12 cellular contexts compared by ENCODE assay signal in the genomic region with DNA sequence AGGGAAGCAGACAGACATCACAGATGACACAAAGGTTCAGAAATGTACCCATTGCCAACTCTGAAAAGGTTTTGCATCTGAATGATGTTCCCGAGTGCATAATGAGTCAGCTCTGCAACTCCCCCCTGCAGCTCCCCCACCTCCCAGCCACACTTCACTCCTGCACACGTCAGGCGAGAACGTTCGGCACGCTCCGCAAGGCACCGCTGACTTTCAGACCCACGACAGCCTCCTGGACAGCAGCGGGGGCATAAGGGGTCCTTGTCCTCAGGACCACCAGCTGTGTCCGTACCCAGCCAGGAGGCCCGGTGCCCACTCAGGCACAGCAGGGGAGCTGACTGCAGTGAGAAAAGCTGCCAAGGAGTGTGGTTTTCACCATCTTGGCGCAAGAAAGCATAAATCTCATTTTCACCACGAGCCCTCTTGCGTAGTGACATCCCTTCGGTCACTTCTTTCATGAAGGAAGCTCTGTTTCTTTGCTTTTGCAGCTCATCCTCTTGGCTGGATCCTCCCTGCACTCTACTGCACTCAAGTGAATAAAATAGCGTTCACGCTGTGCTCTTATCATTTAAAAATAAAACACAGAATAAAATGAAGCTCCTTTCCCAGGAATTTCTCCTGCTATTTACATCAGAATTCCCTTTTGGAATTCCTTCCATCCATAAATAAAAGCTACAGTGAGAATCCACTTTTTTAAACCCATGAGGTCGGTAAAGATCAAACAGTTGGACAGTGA. TPM values are rescaled to one million over a fixed set of nuclear protein-coding genes. Genes with fewer than 3 reads are reported as not detected.
DNase-seq lines count a peak whose midpoint lies in the region; ATAC-seq and TF ChIP-seq lines count a peak whose summit lies in the region.
"Had no signal": no experiment of that assay in that cellular context is flagged by ENCODE, and none has a peak within 500 bp of the region (broad histone marks: within the 10 kb centered on the region; RNA-seq: fewer than 3 reads in every experiment).

No MANE protein-coding gene starts in this region.

- H3K4me1 ChIP-seq in SJSA1 (replicated peaks), result peaks cover 57% of the 10 kb centered on the region
- H3K4me1 ChIP-seq: SJCRH30 had no signal

- intact Hi-C loops in left ventricle myocardium superior (cut with micrococcal nuclease), result no loop called here

- H3K27ac Mint-ChIP-seq in progenitor cell of endocrine pancreas, result no peak overlapping the region

- no peak for TF ChIP-seq CTCF in progenitor cell of endocrine pancreas (IDR thresholded peaks at IDR 0.05; ENCODE audit: unreplicated experiment)

- no peaks in the 10 kb centered on the region for H3K9me3 Mint-ChIP-seq in progenitor cell of endocrine pancreas (ENCODE audit: low read depth)

- no peaks in the 10 kb centered on the region for H3K27me3 ChIP-seq in SJSA1 (replicated peaks)
- H3K27me3 ChIP-seq: SJCRH30 had no signal

- H3K36me3 ChIP-seq in SJSA1, result peaks cover 66% of the 10 kb centered on the region
- H3K36me3 ChIP-seq: left ventricle myocardium inferior, SJCRH30, thoracic aorta had no signal

- peak overlapping the region; percentile 27 for H3K27ac ChIP-seq in SJSA1
- H3K27ac ChIP-seq: left ventricle myocardium inferior, SJCRH30, thoracic aorta had no signal

- H3K36me3 Mint-ChIP-seq in progenitor cell of endocrine pancreas (ENCODE audit: insufficient read depth), result no peaks in the 10 kb centered on the region

- ATAC-seq in HG03520 (IDR thresholded peaks at IDR 0.05; ENCODE audit: unreplicated experiment) (no peak), left ventricle myocardium superior (no peak)

- H3K4me1 Mint-ChIP-seq in progenitor cell of endocrine pancreas (ENCODE audit: low read depth), result no peaks in the 10 kb centered on the region

- no peak overlapping the region for H3K4me3 Mint-ChIP-seq in progenitor cell of endocrine pancreas (ENCODE audit: low read depth)

- no peaks in the 10 kb centered on the region for H3K9me3 ChIP-seq in SJSA1 (replicated peaks)
- H3K9me3 ChIP-seq: left ventricle myocardium inferior, SJCRH30, thoracic aorta had no signal

- peaks cover 48% of the 10 kb centered on the region for H3K27me3 Mint-ChIP-seq in progenitor cell of endocrine pancreas

- DNase-seq in ELF-1 (ENCODE audit: low read depth, low spot score), result peak; percentile 64
- DNase-seq in SJSA1 (ENCODE audit: low read depth in 1 of 2, low spot score in 2 of 2), result peak; percentile 70 to 78
- DNase-seq in globus pallidus (ENCODE audit: low spot score), result peak; percentile 41
- peak; percentile 39 for DNase-seq in pons (ENCODE audit: low spot score)
- DNase-seq in activated effector memory CD4-positive, alpha-beta T cell treated with Interleukin-2 at 50 U/mL for 16 hours, result no peak
- DNase-seq in progenitor cell of endocrine pancreas (ENCODE audit: low spot score, unreplicated experiment), result no peak
- DNase-seq in left ventricle myocardium superior, result no peak
- DNase-seq: left ventricle myocardium inferior, NCI-H1694, SJCRH30 had no signal

- no peak overlapping the region for H3K4me3 ChIP-seq in SJSA1
- H3K4me3 ChIP-seq: left ventricle myocardium inferior, SJCRH30, thoracic aorta had no signal

RNA-seq across cellular contexts. Expression of gene GFPT2, which starts 9.9 kb away (rescaled TPM):
- 125 and 138 TPM in 2 replicates for total RNA-seq in SJSA1 (2014; rRNA removed; shearing (Covaris generic))
- 1.7 and 2.7 TPM in 2 replicates for total RNA-seq in progenitor cell of endocrine pancreas
- 15.3 TPM for total RNA-seq in left ventricle myocardium superior

RNA-seq across cellular contexts. Expression of gene MAPK9, which starts 51.4 kb away (rescaled TPM):
- total RNA-seq in SJSA1 (2014; rRNA removed; shearing (Covaris generic)), result 44.9 and 82.1 TPM in 2 replicates
- total RNA-seq in progenitor cell of endocrine pancreas (47.6 and 51.2 TPM in 2 replicates), left ventricle myocardium superior (46.5 TPM)

Comparison
In these comparisons a context has a peak if more than half of its experiments do, and no peak if none do; other contexts are left out.
1. DNase-seq: peak in ELF-1 (single experiment), SJSA1 (2 of 2), globus pallidus (single experiment) and pons (single experiment); none in activated effector memory CD4-positive, alpha-beta T cell treated with Interleukin-2 at 50 U/mL for 16 hours (single experiment), progenitor cell of endocrine pancreas (single experiment) and left ventricle myocardium superior (single experiment).